Comparison of ENCODE assay signal across 1 cellular context in the genomic region with DNA sequence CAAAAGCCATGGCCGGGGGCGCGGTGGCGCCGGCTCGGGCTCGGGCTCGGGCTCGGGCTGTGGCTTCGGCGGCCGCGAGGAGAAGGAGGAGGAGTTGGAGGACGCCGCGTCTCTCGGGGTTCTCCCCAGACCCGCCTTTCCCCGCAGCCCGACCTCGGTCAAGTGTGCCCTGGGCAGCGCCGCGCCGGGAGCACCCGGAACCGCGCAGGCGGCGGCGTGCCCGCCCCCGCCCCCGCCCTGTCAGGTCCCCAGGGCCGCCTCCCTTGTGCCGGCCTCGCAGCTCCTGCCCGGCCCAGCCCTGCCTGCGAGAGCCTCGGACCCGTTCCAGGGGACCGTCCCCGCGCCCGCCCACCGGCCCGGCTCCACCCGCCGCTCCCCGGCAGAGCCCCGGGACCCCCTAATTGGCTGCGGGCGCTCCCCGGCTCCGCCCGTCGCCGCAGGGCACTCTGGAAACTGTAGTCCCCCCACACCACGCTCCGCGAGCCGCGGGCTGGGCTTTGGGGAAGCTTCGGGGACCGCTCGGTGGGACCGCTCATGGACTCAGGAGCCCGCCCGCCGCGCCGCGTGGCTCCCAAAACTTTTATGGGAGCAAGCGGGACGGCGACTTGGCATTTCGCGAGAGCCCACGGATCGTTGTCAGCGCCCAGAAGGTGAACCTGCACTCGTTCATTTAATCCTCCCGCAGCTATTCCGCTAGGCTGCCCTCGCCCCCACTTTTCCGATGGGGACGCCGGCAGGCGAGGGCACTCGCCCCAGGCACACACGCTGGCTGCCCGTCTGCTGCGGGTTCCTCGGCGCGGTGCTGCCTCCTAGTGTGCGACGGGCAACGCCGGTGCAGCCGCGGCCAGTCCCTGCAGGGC.
TF ChIP-seq lines count a peak whose summit lies in the region.

A gene (minus strand): TSS at position 192 of the 860 bp plus-strand sequence. CDS start 182 bp downstream, at position 10.

TF ChIP-seq in GM12878, 131 proteins besides CTCF, POLR2A, EP300 and RAD21 (continued from another document and continues in another):
- TF ChIP-seq, protein P1, sequence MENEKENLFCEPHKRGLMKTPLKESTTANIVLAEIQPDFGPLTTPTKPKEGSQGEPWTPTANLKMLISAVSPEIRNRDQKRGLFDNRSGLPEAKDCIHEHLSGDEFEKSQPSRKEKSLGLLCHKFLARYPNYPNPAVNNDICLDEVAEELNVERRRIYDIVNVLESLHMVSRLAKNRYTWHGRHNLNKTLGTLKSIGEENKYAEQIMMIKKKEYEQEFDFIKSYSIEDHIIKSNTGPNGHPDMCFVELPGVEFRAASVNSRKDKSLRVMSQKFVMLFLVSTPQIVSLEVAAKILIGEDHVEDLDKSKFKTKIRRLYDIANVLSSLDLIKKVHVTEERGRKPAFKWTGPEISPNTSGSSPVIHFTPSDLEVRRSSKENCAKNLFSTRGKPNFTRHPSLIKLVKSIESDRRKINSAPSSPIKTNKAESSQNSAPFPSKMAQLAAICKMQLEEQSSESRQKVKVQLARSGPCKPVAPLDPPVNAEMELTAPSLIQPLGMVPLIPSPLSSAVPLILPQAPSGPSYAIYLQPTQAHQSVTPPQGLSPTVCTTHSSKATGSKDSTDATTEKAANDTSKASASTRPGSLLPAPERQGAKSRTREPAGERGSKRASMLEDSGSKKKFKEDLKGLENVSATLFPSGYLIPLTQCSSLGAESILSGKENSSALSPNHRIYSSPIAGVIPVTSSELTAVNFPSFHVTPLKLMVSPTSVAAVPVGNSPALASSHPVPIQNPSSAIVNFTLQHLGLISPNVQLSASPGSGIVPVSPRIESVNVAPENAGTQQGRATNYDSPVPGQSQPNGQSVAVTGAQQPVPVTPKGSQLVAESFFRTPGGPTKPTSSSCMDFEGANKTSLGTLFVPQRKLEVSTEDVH (IDR thresholded peaks at IDR 0.05; ENCODE audit: low read depth, partially characterized antibody), result no peak
- TF ChIP-seq, protein P2, sequence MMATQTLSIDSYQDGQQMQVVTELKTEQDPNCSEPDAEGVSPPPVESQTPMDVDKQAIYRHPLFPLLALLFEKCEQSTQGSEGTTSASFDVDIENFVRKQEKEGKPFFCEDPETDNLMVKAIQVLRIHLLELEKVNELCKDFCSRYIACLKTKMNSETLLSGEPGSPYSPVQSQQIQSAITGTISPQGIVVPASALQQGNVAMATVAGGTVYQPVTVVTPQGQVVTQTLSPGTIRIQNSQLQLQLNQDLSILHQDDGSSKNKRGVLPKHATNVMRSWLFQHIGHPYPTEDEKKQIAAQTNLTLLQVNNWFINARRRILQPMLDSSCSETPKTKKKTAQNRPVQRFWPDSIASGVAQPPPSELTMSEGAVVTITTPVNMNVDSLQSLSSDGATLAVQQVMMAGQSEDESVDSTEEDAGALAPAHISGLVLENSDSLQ (IDR thresholded peaks at IDR 0.05), result no peak; the same call in 1 of the 2 replicates
- TF ChIP-seq SRF (IDR thresholded peaks at IDR 0.05; ENCODE audit: low read depth in 2 of 2, low read length in 2 of 2) (no peak), BACH1 (IDR thresholded peaks at IDR 0.05; ENCODE audit: borderline replicate concordance) (peak; percentile 39; the same call in 1 of the 2 replicates), EZH2 (IDR thresholded peaks at IDR 0.05; ENCODE audit: borderline replicate concordance, control insufficient read depth, low read depth, low read length) (no peak), TCF7 (IDR thresholded peaks at IDR 0.05; ENCODE audit: borderline replicate concordance) (no peak), HCFC1 (IDR thresholded peaks at IDR 0.05; ENCODE audit: low read length) (peak; percentile 79), DPF2 (IDR thresholded peaks at IDR 0.05) (peak; percentile 57), YY1 (IDR thresholded peaks at IDR 0.05; ENCODE audit: low read depth, low read length) (peak; percentile 78), IKZF1 (conservative IDR thresholded peaks at IDR 0.05) (peak; percentile 96), NR2F1 (conservative IDR thresholded peaks at IDR 0.05) (peak; percentile 63), MEF2B (IDR thresholded peaks at IDR 0.05; ENCODE audit: partially characterized antibody, poor library complexity, severe bottlenecking) (peak; percentile 23), SUPT20H (IDR thresholded peaks at IDR 0.05; ENCODE audit: borderline replicate concordance, control insufficient read depth, low read depth, low read length) (no peak), ATF7 (IDR thresholded peaks at IDR 0.05; ENCODE audit: low read depth) (no peak), ESRRA (IDR thresholded peaks at IDR 0.05; ENCODE audit: low read length) (no peak), SMAD5 (IDR thresholded peaks at IDR 0.05; ENCODE audit: low read depth) (no peak), RB1 (IDR thresholded peaks at IDR 0.05; ENCODE audit: borderline replicate concordance) (peak; percentile 79), RAD51 (IDR thresholded peaks at IDR 0.05) (no peak), RBBP5 (conservative IDR thresholded peaks at IDR 0.05) (no peak), NR2C1 (IDR thresholded peaks at IDR 0.05) (no peak), SMC3 (IDR thresholded peaks at IDR 0.05; ENCODE audit: borderline replicate concordance, low read length) (peak; percentile 95), CBX3 (IDR thresholded peaks at IDR 0.05; ENCODE audit: borderline replicate concordance, low read depth) (no peak), ZNF217 (IDR thresholded peaks at IDR 0.05) (no peak), TAF1 (IDR thresholded peaks at IDR 0.05; ENCODE audit: borderline replicate concordance, low read depth, low read length) (peak; percentile 43; the same call in 1 of the 2 replicates), FOXK2 (IDR thresholded peaks at IDR 0.05) (no peak), EGR1 (IDR thresholded peaks at IDR 0.05; ENCODE audit: borderline replicate concordance in 1 of 2, low read depth in 2 of 2, low read length in 2 of 2) (peak in 1 of 2 experiments; percentile 95; a peak in 2 of 3 replicates)
- TF ChIP-seq, protein P3, sequence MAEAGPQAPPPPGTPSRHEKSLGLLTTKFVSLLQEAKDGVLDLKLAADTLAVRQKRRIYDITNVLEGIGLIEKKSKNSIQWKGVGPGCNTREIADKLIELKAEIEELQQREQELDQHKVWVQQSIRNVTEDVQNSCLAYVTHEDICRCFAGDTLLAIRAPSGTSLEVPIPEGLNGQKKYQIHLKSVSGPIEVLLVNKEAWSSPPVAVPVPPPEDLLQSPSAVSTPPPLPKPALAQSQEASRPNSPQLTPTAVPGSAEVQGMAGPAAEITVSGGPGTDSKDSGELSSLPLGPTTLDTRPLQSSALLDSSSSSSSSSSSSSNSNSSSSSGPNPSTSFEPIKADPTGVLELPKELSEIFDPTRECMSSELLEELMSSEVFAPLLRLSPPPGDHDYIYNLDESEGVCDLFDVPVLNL (IDR thresholded peaks at IDR 0.05; ENCODE audit: low read depth, low read length), result no peak
- TF ChIP-seq, protein P4, sequence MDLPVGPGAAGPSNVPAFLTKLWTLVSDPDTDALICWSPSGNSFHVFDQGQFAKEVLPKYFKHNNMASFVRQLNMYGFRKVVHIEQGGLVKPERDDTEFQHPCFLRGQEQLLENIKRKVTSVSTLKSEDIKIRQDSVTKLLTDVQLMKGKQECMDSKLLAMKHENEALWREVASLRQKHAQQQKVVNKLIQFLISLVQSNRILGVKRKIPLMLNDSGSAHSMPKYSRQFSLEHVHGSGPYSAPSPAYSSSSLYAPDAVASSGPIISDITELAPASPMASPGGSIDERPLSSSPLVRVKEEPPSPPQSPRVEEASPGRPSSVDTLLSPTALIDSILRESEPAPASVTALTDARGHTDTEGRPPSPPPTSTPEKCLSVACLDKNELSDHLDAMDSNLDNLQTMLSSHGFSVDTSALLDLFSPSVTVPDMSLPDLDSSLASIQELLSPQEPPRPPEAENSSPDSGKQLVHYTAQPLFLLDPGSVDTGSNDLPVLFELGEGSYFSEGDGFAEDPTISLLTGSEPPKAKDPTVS (IDR thresholded peaks at IDR 0.05; ENCODE audit: low read depth, low read length), result no peak
- TF ChIP-seq, protein P5, sequence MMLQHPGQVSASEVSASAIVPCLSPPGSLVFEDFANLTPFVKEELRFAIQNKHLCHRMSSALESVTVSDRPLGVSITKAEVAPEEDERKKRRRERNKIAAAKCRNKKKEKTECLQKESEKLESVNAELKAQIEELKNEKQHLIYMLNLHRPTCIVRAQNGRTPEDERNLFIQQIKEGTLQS (IDR thresholded peaks at IDR 0.05; ENCODE audit: borderline replicate concordance, extremely low read depth, low read depth, low read length), result no peak
- TF ChIP-seq, protein P6, sequence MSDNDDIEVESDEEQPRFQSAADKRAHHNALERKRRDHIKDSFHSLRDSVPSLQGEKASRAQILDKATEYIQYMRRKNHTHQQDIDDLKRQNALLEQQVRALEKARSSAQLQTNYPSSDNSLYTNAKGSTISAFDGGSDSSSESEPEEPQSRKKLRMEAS (IDR thresholded peaks at IDR 0.05; ENCODE audit: low read depth, low read length), result peak; percentile 23; the same call in 1 of the 2 replicates
- TF ChIP-seq, protein P7, sequence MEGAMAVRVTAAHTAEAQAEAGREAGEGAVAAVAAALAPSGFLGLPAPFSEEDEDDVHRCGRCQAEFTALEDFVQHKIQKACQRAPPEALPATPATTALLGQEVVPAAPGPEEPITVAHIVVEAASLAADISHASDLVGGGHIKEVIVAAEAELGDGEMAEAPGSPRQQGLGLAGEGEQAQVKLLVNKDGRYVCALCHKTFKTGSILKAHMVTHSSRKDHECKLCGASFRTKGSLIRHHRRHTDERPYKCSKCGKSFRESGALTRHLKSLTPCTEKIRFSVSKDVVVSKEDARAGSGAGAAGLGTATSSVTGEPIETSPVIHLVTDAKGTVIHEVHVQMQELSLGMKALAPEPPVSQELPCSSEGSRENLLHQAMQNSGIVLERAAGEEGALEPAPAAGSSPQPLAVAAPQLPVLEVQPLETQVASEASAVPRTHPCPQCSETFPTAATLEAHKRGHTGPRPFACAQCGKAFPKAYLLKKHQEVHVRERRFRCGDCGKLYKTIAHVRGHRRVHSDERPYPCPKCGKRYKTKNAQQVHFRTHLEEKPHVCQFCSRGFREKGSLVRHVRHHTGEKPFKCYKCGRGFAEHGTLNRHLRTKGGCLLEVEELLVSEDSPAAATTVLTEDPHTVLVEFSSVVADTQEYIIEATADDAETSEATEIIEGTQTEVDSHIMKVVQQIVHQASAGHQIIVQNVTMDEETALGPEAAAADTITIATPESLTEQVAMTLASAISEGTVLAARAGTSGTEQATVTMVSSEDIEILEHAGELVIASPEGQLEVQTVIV (IDR thresholded peaks at IDR 0.05; ENCODE audit: borderline replicate concordance, partially characterized antibody), result no peak
- TF ChIP-seq, protein P8, sequence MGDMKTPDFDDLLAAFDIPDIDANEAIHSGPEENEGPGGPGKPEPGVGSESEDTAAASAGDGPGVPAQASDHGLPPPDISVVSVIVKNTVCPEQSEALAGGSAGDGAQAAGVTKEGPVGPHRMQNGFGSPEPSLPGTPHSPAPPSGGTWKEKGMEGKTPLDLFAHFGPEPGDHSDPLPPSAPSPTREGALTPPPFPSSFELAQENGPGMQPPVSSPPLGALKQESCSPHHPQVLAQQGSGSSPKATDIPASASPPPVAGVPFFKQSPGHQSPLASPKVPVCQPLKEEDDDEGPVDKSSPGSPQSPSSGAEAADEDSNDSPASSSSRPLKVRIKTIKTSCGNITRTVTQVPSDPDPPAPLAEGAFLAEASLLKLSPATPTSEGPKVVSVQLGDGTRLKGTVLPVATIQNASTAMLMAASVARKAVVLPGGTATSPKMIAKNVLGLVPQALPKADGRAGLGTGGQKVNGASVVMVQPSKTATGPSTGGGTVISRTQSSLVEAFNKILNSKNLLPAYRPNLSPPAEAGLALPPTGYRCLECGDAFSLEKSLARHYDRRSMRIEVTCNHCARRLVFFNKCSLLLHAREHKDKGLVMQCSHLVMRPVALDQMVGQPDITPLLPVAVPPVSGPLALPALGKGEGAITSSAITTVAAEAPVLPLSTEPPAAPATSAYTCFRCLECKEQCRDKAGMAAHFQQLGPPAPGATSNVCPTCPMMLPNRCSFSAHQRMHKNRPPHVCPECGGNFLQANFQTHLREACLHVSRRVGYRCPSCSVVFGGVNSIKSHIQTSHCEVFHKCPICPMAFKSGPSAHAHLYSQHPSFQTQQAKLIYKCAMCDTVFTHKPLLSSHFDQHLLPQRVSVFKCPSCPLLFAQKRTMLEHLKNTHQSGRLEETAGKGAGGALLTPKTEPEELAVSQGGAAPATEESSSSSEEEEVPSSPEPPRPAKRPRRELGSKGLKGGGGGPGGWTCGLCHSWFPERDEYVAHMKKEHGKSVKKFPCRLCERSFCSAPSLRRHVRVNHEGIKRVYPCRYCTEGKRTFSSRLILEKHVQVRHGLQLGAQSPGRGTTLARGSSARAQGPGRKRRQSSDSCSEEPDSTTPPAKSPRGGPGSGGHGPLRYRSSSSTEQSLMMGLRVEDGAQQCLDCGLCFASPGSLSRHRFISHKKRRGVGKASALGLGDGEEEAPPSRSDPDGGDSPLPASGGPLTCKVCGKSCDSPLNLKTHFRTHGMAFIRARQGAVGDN (IDR thresholded peaks at IDR 0.05), result peak; percentile 35; the same call in 1 of the 2 replicates
- TF ChIP-seq, protein P9, sequence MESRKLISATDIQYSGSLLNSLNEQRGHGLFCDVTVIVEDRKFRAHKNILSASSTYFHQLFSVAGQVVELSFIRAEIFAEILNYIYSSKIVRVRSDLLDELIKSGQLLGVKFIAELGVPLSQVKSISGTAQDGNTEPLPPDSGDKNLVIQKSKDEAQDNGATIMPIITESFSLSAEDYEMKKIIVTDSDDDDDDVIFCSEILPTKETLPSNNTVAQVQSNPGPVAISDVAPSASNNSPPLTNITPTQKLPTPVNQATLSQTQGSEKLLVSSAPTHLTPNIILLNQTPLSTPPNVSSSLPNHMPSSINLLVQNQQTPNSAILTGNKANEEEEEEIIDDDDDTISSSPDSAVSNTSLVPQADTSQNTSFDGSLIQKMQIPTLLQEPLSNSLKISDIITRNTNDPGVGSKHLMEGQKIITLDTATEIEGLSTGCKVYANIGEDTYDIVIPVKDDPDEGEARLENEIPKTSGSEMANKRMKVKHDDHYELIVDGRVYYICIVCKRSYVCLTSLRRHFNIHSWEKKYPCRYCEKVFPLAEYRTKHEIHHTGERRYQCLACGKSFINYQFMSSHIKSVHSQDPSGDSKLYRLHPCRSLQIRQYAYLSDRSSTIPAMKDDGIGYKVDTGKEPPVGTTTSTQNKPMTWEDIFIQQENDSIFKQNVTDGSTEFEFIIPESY (IDR thresholded peaks at IDR 0.05), result no peak
- TF ChIP-seq, protein P10, sequence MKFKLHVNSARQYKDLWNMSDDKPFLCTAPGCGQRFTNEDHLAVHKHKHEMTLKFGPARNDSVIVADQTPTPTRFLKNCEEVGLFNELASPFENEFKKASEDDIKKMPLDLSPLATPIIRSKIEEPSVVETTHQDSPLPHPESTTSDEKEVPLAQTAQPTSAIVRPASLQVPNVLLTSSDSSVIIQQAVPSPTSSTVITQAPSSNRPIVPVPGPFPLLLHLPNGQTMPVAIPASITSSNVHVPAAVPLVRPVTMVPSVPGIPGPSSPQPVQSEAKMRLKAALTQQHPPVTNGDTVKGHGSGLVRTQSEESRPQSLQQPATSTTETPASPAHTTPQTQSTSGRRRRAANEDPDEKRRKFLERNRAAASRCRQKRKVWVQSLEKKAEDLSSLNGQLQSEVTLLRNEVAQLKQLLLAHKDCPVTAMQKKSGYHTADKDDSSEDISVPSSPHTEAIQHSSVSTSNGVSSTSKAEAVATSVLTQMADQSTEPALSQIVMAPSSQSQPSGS (IDR thresholded peaks at IDR 0.05; ENCODE audit: low read length), result no peak
- TF ChIP-seq, protein P11, sequence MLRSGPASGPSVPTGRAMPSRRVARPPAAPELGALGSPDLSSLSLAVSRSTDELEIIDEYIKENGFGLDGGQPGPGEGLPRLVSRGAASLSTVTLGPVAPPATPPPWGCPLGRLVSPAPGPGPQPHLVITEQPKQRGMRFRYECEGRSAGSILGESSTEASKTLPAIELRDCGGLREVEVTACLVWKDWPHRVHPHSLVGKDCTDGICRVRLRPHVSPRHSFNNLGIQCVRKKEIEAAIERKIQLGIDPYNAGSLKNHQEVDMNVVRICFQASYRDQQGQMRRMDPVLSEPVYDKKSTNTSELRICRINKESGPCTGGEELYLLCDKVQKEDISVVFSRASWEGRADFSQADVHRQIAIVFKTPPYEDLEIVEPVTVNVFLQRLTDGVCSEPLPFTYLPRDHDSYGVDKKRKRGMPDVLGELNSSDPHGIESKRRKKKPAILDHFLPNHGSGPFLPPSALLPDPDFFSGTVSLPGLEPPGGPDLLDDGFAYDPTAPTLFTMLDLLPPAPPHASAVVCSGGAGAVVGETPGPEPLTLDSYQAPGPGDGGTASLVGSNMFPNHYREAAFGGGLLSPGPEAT (IDR thresholded peaks at IDR 0.05; ENCODE audit: low read depth), result peak; percentile 71
